Comparison of ENCODE assay signal across 8 cellular contexts in the genomic region with DNA sequence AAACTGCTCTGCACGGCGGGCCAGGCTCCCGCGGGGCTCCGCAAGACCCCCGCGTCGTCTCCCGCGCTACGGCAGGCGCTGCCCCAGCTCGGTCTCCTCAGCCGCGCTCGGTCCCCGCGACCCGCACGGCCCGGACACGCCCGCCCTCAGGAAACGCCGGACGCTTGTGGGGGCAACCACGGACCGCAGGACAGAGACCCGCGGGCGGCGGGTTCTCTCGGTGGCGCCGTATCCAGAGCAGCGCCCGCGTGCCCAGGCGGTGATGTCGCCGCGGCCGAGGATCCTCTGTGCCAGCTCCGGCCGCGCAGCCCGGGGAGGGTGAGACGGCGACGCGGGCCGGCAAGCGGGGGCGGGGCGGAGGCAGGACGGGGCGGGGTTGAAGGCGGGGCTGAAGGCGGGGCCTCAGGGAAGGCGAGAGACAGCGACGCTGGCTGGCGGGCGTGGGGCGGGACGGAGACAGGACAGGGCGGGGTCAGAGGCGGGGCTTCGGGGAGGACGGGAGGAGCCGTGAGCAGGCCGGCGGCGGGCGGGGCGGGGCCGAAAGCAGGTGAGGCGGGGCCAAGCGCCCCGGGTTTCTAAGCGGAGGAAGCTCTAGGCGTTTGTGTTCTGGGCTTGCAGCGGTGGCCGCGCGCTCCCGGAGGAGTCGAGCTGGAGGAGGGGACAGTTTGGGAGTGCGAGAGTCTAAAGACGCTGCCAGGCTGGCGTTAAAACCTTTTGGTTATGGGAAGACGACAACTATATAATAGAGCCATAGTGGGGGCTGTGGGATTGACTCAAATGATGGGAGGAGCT. TPM values are rescaled to one million over a fixed set of nuclear protein-coding genes. Genes with fewer than 3 reads are reported as not detected.
A peak's percentile ranks its signal among the peaks of the same experiment; 100 is the strongest.
DNase-seq lines count a peak whose midpoint lies in the region; ATAC-seq, FAIRE-seq and TF ChIP-seq lines count a peak whose summit lies in the region.

A gene (minus strand): TSS at position 289 of the 792 bp plus-strand sequence. CDS start 2,112 bp downstream, outside the sequence.

- H3K27me3 ChIP-seq in IMR-90 (ENCODE audit: control insufficient read depth, insufficient read depth, low read length), result no peaks in the 10 kb centered on the region

- peak within 1 kb of the TSS; percentile 98 for H3K4me2 ChIP-seq in IMR-90 (ENCODE audit: low read depth, low read length)

- ATAC-seq in GM21576 (IDR thresholded peaks at IDR 0.05; ENCODE audit: unreplicated experiment) (peak; percentile 96), IMR-90 (ENCODE audit: low read depth) (peak; percentile 96)
- peak; percentile 91 to 94 for ATAC-seq in naive thymus-derived CD8-positive, alpha-beta T cell
- peak; percentile 95 for ATAC-seq in stimulated activated effector memory CD8-positive, alpha-beta T cell treated with anti-CD3 and anti-CD28 coated beads, Interleukin-12 subunit alpha, Interleukin-12 subunit beta, amount 100 ng/mL, for 72 hours

- H3K4ac ChIP-seq in IMR-90 (ENCODE audit: low read depth, low read length), result peak within 1 kb of the TSS; percentile 83

- intact Hi-C loops in IMR-90 (cut with micrococcal nuclease), result loop anchor here (1.0 to 10.0 kb wide), 11 partner anchors 154 to 1218 kb away; no protein-coding TSS in a partner anchor

- WGBS in IMR-90 (ENCODE audit: extremely low coverage in 2 of 2, insufficient read length in 1 of 2), 2 experiments, result 0% methylated on average over 32 of the region's 92 CpGs; no CpG with 5 or more reads in 1 of the 2 experiments

- DNase-seq in DMS 273 (lab: John Stamatoyannopoulos, UW; ENCODE audit: unreplicated experiment), result peak; percentile 96
- peak; percentile 94 for DNase-seq in IMR-90
- peak; percentile 79 for DNase-seq in RCC 7860 (ENCODE audit: low spot score)
- DNase-seq in activated T-helper 9 cell treated with anti-CD3 and anti-CD28 coated beads, Interleukin-2, amount 50 U/mL, for 16 hours (ENCODE audit: low read depth), result peak; percentile 98
- peak; percentile 93 for DNase-seq in fibroblast of peridontal ligament (ENCODE audit: extremely low read depth)
- peak; percentile 92 to 100 (median 97) for DNase-seq in naive thymus-derived CD8-positive, alpha-beta T cell
- DNase-seq in stimulated activated effector memory CD8-positive, alpha-beta T cell treated with anti-CD3 and anti-CD28 coated beads, Interleukin-12 subunit alpha, Interleukin-12 subunit beta, amount 100 ng/mL, for 72 hours (ENCODE audit: low spot score in 2 of 2), result peak; percentile 94 to 96

- TF ChIP-seq CTCF in IMR-90 (conservative IDR thresholded peaks at IDR 0.05; ENCODE audit: low read depth, low read length), result no peak

- peak within 1 kb of the TSS; percentile 66; the same call in 1 of the 2 replicates for H2BK20ac ChIP-seq in IMR-90 (ENCODE audit: low read depth, low read length)

- peaks cover 0 to 12% (median 3%) of the 10 kb centered on the region in 3 donors for H3K36me3 Mint-ChIP-seq in naive thymus-derived CD8-positive, alpha-beta T cell
- H3K36me3 Mint-ChIP-seq in stimulated activated effector memory CD8-positive, alpha-beta T cell treated with anti-CD3 and anti-CD28 coated beads, Interleukin-12 subunit alpha, Interleukin-12 subunit beta, amount 100 ng/mL, for 72 hours, result no peaks in the 10 kb centered on the region

- peak within 1 kb of the TSS; percentile 78 for H3K56ac ChIP-seq in IMR-90 (ENCODE audit: extremely low read depth, insufficient read depth, low read length)

- POLR2A ChIA-PET in IMR-90 (lab: Charles Lee; ENCODE audit: unreplicated experiment), result interaction anchor here (0.6 to 1.0 kb wide), 4 partner anchors 8 to 189 kb away, joined by 3 to 5 read pairs (median 3); no protein-coding TSS in a partner anchor
- POLR2A ChIA-PET in naive thymus-derived CD8-positive, alpha-beta T cell (lab: Charles Lee), result interaction anchor here (0.7 to 1.6 kb wide), 4 partner anchors 65 to 298 kb away, joined by 3 to 6 read pairs (median 5); no protein-coding TSS in a partner anchor

- H3K4me3 ChIP-seq in IMR-90 (ENCODE audit: insufficient read depth, low read depth, low read length), result peak within 1 kb of the TSS; percentile 96

- H2BK15ac ChIP-seq in IMR-90 (ENCODE audit: low read depth, low read length), result peak within 1 kb of the TSS; percentile 89; the same call in 1 of the 3 replicates

- H2AFZ ChIP-seq in IMR-90 (replicated peaks; ENCODE audit: low read length, poor library complexity), result peak within 1 kb of the TSS; percentile 89

- peaks cover 12% of the 10 kb centered on the region; the same call in 1 of the 2 replicates for H4K20me1 ChIP-seq in IMR-90 (ENCODE audit: insufficient read depth, low read length)

- peaks cover 0 to 4% (median 0%) of the 10 kb centered on the region in 9 donors for H3K9me3 Mint-ChIP-seq in naive thymus-derived CD8-positive, alpha-beta T cell
- H3K9me3 Mint-ChIP-seq in stimulated activated effector memory CD8-positive, alpha-beta T cell treated with anti-CD3 and anti-CD28 coated beads, Interleukin-12 subunit alpha, Interleukin-12 subunit beta, amount 100 ng/mL, for 72 hours, result no peaks in the 10 kb centered on the region

- H4K8ac ChIP-seq in IMR-90 (ENCODE audit: low read depth in 2 of 2, low read length in 2 of 2), result peak within 1 kb of the TSS in 1 of 2 experiments; percentile 71; a peak in 3 of 4 replicates

- peaks cover 0 to 7% (median 1%) of the 10 kb centered on the region in 5 donors for H3K27me3 Mint-ChIP-seq in naive thymus-derived CD8-positive, alpha-beta T cell

- H2BK5ac ChIP-seq in IMR-90 (ENCODE audit: low read depth, low read length, poor library complexity, severe bottlenecking), result peak within 1 kb of the TSS; percentile 96

- peak within 1 kb of the TSS; percentile 68; the same call in 1 of the 2 replicates for H2AK5ac ChIP-seq in IMR-90 (ENCODE audit: low read depth, low read length)

- dilution Hi-C loops in IMR-90 (cut with HindIII; ENCODE audit: low sequenced_read_pairs, unreplicated experiment), result no loop called here

- peaks cover 14 to 36% (median 32%) of the 10 kb centered on the region in 4 donors for H3K4me1 Mint-ChIP-seq in naive thymus-derived CD8-positive, alpha-beta T cell
- H3K4me1 Mint-ChIP-seq in stimulated activated effector memory CD8-positive, alpha-beta T cell treated with anti-CD3 and anti-CD28 coated beads, Interleukin-12 subunit alpha, Interleukin-12 subunit beta, amount 100 ng/mL, for 72 hours, result peaks cover 27% of the 10 kb centered on the region

- H3K18ac ChIP-seq in IMR-90 (ENCODE audit: low read depth, low read length), result peak within 1 kb of the TSS; percentile 74

- H3K4me1 ChIP-seq in IMR-90 (ENCODE audit: control insufficient read depth, insufficient read depth, low read length), result peaks cover 13% of the 10 kb centered on the region

- H2BK120ac ChIP-seq in IMR-90 (ENCODE audit: low read depth, low read length), result peak within 1 kb of the TSS; percentile 71

- H3K27ac Mint-ChIP-seq in naive thymus-derived CD8-positive, alpha-beta T cell, result peak within 1 kb of the TSS; percentile 67 to 97 (median 88)
- peak within 1 kb of the TSS; percentile 74 for H3K27ac Mint-ChIP-seq in stimulated activated effector memory CD8-positive, alpha-beta T cell treated with anti-CD3 and anti-CD28 coated beads, Interleukin-12 subunit alpha, Interleukin-12 subunit beta, amount 100 ng/mL, for 72 hours

- peak within 1 kb of the TSS; percentile 73 for H4K91ac ChIP-seq in IMR-90 (ENCODE audit: insufficient read depth, low read depth, low read length)

- no TSS peak for BruUV-seq in IMR-90 (replicated peaks; lab: Mats Ljungman, UMichigan)

- TF ChIP-seq RAD21 in IMR-90 (IDR thresholded peaks at IDR 0.05; ENCODE audit: low read length), result 0 out of 2 replicates have a peak, but pooled peaks have one; percentile 19

- H3K9ac ChIP-seq in IMR-90 (ENCODE audit: low read depth, low read length), result peak within 1 kb of the TSS; percentile 96

- FAIRE-seq in RCC 7860 (lab: Jason Lieb, UNC), result no peak

- CTCF ChIA-PET in IMR-90 (lab: Yijun Ruan, JAX), result interaction anchor here (0.5 to 1.7 kb wide), 4 partner anchors 9 to 1142 kb away, joined by 3 to 8 read pairs (median 4); no protein-coding TSS in a partner anchor

- H3K4me3 Mint-ChIP-seq in naive thymus-derived CD8-positive, alpha-beta T cell, result peak within 1 kb of the TSS; percentile 90 to 100 (median 98)
- H3K4me3 Mint-ChIP-seq in stimulated activated effector memory CD8-positive, alpha-beta T cell treated with anti-CD3 and anti-CD28 coated beads, Interleukin-12 subunit alpha, Interleukin-12 subunit beta, amount 100 ng/mL, for 72 hours, result peak within 1 kb of the TSS; percentile 95

- H3K79me1 ChIP-seq in IMR-90 (ENCODE audit: low read depth in 1 of 2, low read length in 2 of 2), result peaks cover 20 to 44% of the 10 kb centered on the region in 2 experiments

- no peaks in the 10 kb centered on the region for H3K9me3 ChIP-seq in IMR-90 (ENCODE audit: control insufficient read depth, insufficient read depth, low read length)

- H3K36me3 ChIP-seq in IMR-90 (ENCODE audit: control insufficient read depth, insufficient read depth, low read length), result peaks cover 21% of the 10 kb centered on the region

- H3K14ac ChIP-seq in IMR-90 (replicated peaks; ENCODE audit: low read depth, low read length), result peak within 1 kb of the TSS; percentile 89

- peak within 1 kb of the TSS; percentile 80 for H3K23ac ChIP-seq in IMR-90 (ENCODE audit: low read depth, low read length)

- peak within 1 kb of the TSS; percentile 96 for H3K27ac ChIP-seq in IMR-90 (ENCODE audit: insufficient read depth, low read length)

- in situ Hi-C loops in IMR-90 (cut with MboI; ENCODE audit: low sequenced_read_pairs), result loop anchor here (5.0 to 10.0 kb wide), 4 partner anchors 156 to 1148 kb away; no protein-coding TSS in a partner anchor

- H2AK9ac ChIP-seq in IMR-90 (replicated peaks; ENCODE audit: low read depth, low read length, poor library complexity), result peak within 1 kb of the TSS; percentile 58

- TF ChIP-seq POLR2A in IMR-90 (IDR thresholded peaks at IDR 0.05; ENCODE audit: low read depth, low read length), result peak; percentile 67; the same call in 1 of the 2 replicates

- H4K5ac ChIP-seq in IMR-90 (ENCODE audit: low read depth, low read length), result peak within 1 kb of the TSS; percentile 24

- H3K9me1 ChIP-seq in IMR-90 (ENCODE audit: insufficient read depth, low read length), result peaks cover 14% of the 10 kb centered on the region

TF ChIP-seq in IMR-90, 13 proteins besides CTCF, POLR2A, EP300 and RAD21:
- TF ChIP-seq NFE2L2 (IDR thresholded peaks at IDR 0.05; ENCODE audit: low read depth, low read length), result no peak
- peak; percentile 49; the same call in 1 of the 2 replicates for TF ChIP-seq MAZ (IDR thresholded peaks at IDR 0.05; ENCODE audit: borderline replicate concordance, low read depth, low read length)
TF ChIP-seq in IMR-90: peak in this region for 1.

RNA-seq across cellular contexts. Expression of the gene that starts here (rescaled TPM):
- total RNA-seq in IMR-90 (2012; rRNA removed), result 100 and 145 TPM in 2 replicates
- 13.7 and 16.8 TPM in 2 replicates for polyA plus RNA-seq in IMR-90 (2012; rRNA removed)
- 3.9 and 5.8 TPM in 2 replicates for polyA plus RNA-seq in IMR-90 (2012; cell fraction: cytosol; rRNA removed)
- 2.7 and 11.3 TPM in 2 replicates for polyA plus RNA-seq in IMR-90 (2012; cell fraction: nucleus; rRNA removed; ENCODE audit: low replicate concordance)
- 1 to 10 TPM; 2.5 to 2.9 TPM for total RNA-seq in naive thymus-derived CD8-positive, alpha-beta T cell
- polyA plus RNA-seq in naive thymus-derived CD8-positive, alpha-beta T cell, result 1 to 10 TPM; 3.3 to 5.5 (median 4.5) TPM

Comparison
In these comparisons a context has a peak if more than half of its experiments do, and no peak if none do; other contexts are left out.
1. Peak in every context shown above with its lines: DNase-seq, ATAC-seq, H3K4me3 ChIP-seq and H3K27ac ChIP-seq.
2. RNA of the gene that starts here (total RNA-seq): 100 to 145 TPM in IMR-90; 2.5 to 2.9 TPM in naive thymus-derived CD8-positive, alpha-beta T cell; every median in the first group is over 10 times any median in the second.